In genomic region chr5:64680289-64680688, GRCh38 we compare ENCODE assay signal across 11 cellular contexts. TPM values are rescaled to one million over a fixed set of nuclear protein-coding genes. Genes with fewer than 3 reads are reported as not detected.
A peak's percentile ranks its signal among the peaks of the same experiment; 100 is the strongest.
DNase-seq lines count a peak whose midpoint lies in the region; ATAC-seq and TF ChIP-seq lines count a peak whose summit lies in the region.
"Had no signal": no experiment of that assay in that cellular context is flagged by ENCODE, and none has a peak within 500 bp of the region (broad histone marks: within the 10 kb centered on the region; RNA-seq: fewer than 3 reads in every experiment).

No MANE protein-coding gene starts in this region.

- H3K27ac ChIP-seq in C4-2B = no peak overlapping the region
- no peak overlapping the region for H3K27ac ChIP-seq in OCI-LY7 (ENCODE audit: low read depth, low read length, poor library complexity, severe bottlenecking)
- H3K27ac ChIP-seq: SJSA1 had no signal

- no peak for ATAC-seq in HG02610 (IDR thresholded peaks at IDR 0.05; ENCODE audit: unreplicated experiment)
- no peak for ATAC-seq in GM18505 (IDR thresholded peaks at IDR 0.05; ENCODE audit: unreplicated experiment)
- ATAC-seq in GM19351 (IDR thresholded peaks at IDR 0.05; ENCODE audit: unreplicated experiment) = no peak

- H2AFZ ChIP-seq in OCI-LY7 (ENCODE audit: low read length) = no peak overlapping the region

- CTCF ChIA-PET in OCI-LY7 (lab: Charles Lee; ENCODE audit: unreplicated experiment) = no interaction called here

- H3K4me3 ChIP-seq in OCI-LY7 (ENCODE audit: low read depth, low read length, poor library complexity, severe bottlenecking) = no peak overlapping the region
- no peak overlapping the region for H3K4me3 ChIP-seq in fibroblast of pulmonary artery (replicated peaks; ENCODE audit: low read depth, low read length)
- H3K4me3 ChIP-seq: SJSA1 had no signal

- H3K4me1 ChIP-seq in OCI-LY7 (ENCODE audit: insufficient read depth, low read length, poor library complexity, severe bottlenecking) = no peaks in the 10 kb centered on the region
- H3K4me1 ChIP-seq: SJSA1 had no signal

- H3K9me2 ChIP-seq in OCI-LY7 (ENCODE audit: insufficient read depth, low read length) = no peaks in the 10 kb centered on the region

- no peaks in the 10 kb centered on the region for H3K79me2 ChIP-seq in OCI-LY7 (ENCODE audit: insufficient read depth, low read depth, low read length)

- intact Hi-C loops in OCI-LY7 (cut with micrococcal nuclease; ENCODE audit: unreplicated experiment) = no loop called here

- TF ChIP-seq CTCF in C4-2B (conservative IDR thresholded peaks at IDR 0.05) (peak; percentile 30), GM12873 (IDR thresholded peaks at IDR 0.05; ENCODE audit: insufficient read depth, low read depth, low read length, missing control alignments) (peak; percentile 30), OCI-LY7 (conservative IDR thresholded peaks at IDR 0.05; ENCODE audit: low read length) (0 out of 2 replicates have a peak, but pooled peaks have one; percentile 31), fibroblast of pulmonary artery (IDR thresholded peaks at IDR 0.05; ENCODE audit: low read length, missing control alignments) (peak; percentile 25)

- POLR2A ChIA-PET in OCI-LY7 (lab: Charles Lee) = interaction anchor here (0.6 kb wide), 1 partner anchor 23 kb away, joined by 3 read pairs; no protein-coding TSS in a partner anchor

- DNase-seq in OCI-LY7 (ENCODE audit: low spot score) (no peak), fibroblast of pulmonary artery (ENCODE audit: low read depth) (no peak)
- no peak for DNase-seq in stimulated activated CD4-positive, alpha-beta T cell treated with anti-CD3 and anti-CD28 coated beads, Interleukin-4, amount 100 ng/mL, for 4 hours
- DNase-seq: activated CD4-positive, alpha-beta T cell treated with anti-CD3 and anti-CD28 coated beads, Interleukin-2, amount 10 ng/mL, durations not matched to agents 24 days and 14 days; DMS79 treated with DMSO at 0.1 percent for 48 hours had no signal

- H3K36me3 ChIP-seq in OCI-LY7 (ENCODE audit: insufficient read depth, low read length) = no peaks in the 10 kb centered on the region
- H3K36me3 ChIP-seq: SJSA1 had no signal

- no TSS peak for BruUV-seq in OCI-LY7 (replicated peaks; lab: Mats Ljungman, UMichigan)

- no peaks in the 10 kb centered on the region for H4K20me1 ChIP-seq in OCI-LY7 (ENCODE audit: insufficient read depth, low read length)

- TF ChIP-seq POLR2A in GM18505 (IDR thresholded peaks at IDR 0.05; ENCODE audit: borderline replicate concordance, extremely low read depth, insufficient read depth, insufficient read length) = no peak

- H3K4me2 ChIP-seq in OCI-LY7 (ENCODE audit: low read length) = no peak overlapping the region

- no peaks in the 10 kb centered on the region for H3K9me3 ChIP-seq in OCI-LY7 (ENCODE audit: low read length)
- H3K9me3 ChIP-seq: SJSA1 had no signal

RNA-seq across cellular contexts. Expression of gene SHISAL2B, which starts 10.0 kb away (rescaled TPM):
- not detected in 2 replicates for total RNA-seq in OCI-LY7 (2014; rRNA removed; shearing (Covaris generic))
- not detected in 2 replicates for total RNA-seq in OCI-LY7 (2022)
- total RNA-seq: activated CD4-positive, alpha-beta T cell treated with anti-CD3 and anti-CD28 coated beads, Interleukin-2, amount 10 ng/mL, durations not matched to agents 24 days and 14 days; SJSA1 had no signal
